ENCODE assay signal across 7 cellular contexts in genomic region chr22:44351685-44352377, GRCh38. TPM values are rescaled to one million over a fixed set of nuclear protein-coding genes. Genes with fewer than 3 reads are reported as not detected.
DNase-seq lines count a peak whose midpoint lies in the region; TF ChIP-seq lines count a peak whose summit lies in the region.

No MANE protein-coding gene starts in this region.

- no peak for TF ChIP-seq CTCF in cardiac fibroblast (IDR thresholded peaks at IDR 0.05; ENCODE audit: low read depth, low read length)
- TF ChIP-seq CTCF in osteocyte (IDR thresholded peaks at IDR 0.05), result no peak
- no peak for TF ChIP-seq CTCF in GM10248 (IDR thresholded peaks at IDR 0.05; ENCODE audit: control extremely low read depth, extremely low read depth, low read depth, missing control alignments)

- peaks cover 10% of the 10 kb centered on the region for H3K27me3 Mint-ChIP-seq in osteocyte (ENCODE audit: unreplicated experiment)

- H3K4me3 Mint-ChIP-seq in osteocyte (ENCODE audit: unreplicated experiment), result no peak overlapping the region

- CTCF ChIA-PET in GM10248 (lab: Yijun Ruan, JAX), result no interaction called here

- peaks cover 33% of the 10 kb centered on the region for H3K4me1 Mint-ChIP-seq in osteocyte (ENCODE audit: unreplicated experiment)

- no peaks in the 10 kb centered on the region for H3K36me3 Mint-ChIP-seq in osteocyte (ENCODE audit: unreplicated experiment)

- POLR2A ChIA-PET in GM10248 (lab: Yijun Ruan, JAX), result no interaction called here

- H3K9me3 Mint-ChIP-seq in osteocyte (ENCODE audit: unreplicated experiment), result no peaks in the 10 kb centered on the region

- DNase-seq in GM03348 (ENCODE audit: low spot score) (peak; percentile 90), NCI-H524 (lab: John Stamatoyannopoulos, UW) (peak; percentile 89 to 95), cardiac fibroblast (ENCODE audit: low read depth in 2 of 2) (peak; percentile 91 to 93), osteocyte (ENCODE audit: extremely low spot score, unreplicated experiment) (no peak), GM10248 (ENCODE audit: extremely low spot score) (no peak), SK-N-DZ (ENCODE audit: low spot score) (no peak), middle frontal gyrus (ENCODE audit: extremely low spot score, low spot score) (no peak)

- H3K27ac Mint-ChIP-seq in osteocyte (ENCODE audit: unreplicated experiment), result peak overlapping the region; percentile 45

- H3K4me3 ChIP-seq in cardiac fibroblast (replicated peaks in 1 of 2; ENCODE audit: low read depth in 2 of 2, low read length in 2 of 2), result no peak overlapping the region

RNA-seq across cellular contexts. Expression of gene SHISAL1, which starts 39.1 kb away (rescaled TPM):
- total RNA-seq in osteocyte, result 5.0 and 6.1 TPM in 2 replicates
- polyA plus RNA-seq in SK-N-DZ (2014; cell fraction: cytosol; rRNA removed), result not detected in 2 replicates
- 0.02 TPM in 1 of 2 replicates, not detected in the other for polyA plus RNA-seq in SK-N-DZ (2014; cell fraction: nucleus; rRNA removed)

Comparison
In these comparisons a context has a peak if more than half of its experiments do, and no peak if none do; other contexts are left out.
1. DNase-seq: peak in GM03348 (single experiment), NCI-H524 (2 of 2) and cardiac fibroblast (2 of 2); none in osteocyte (single experiment), GM10248 (single experiment), SK-N-DZ (single experiment) and middle frontal gyrus (single experiment).